Comparison of ENCODE assay signal across 24 cellular contexts in genomic region chr12:71581206-71581605, GRCh38.
DNase-seq lines count a peak whose midpoint lies in the region; ATAC-seq, FAIRE-seq and TF ChIP-seq lines count a peak whose summit lies in the region.
"Had no signal": no experiment of that assay in that cellular context is flagged by ENCODE, and none has a peak within 500 bp of the region (broad histone marks: within the 10 kb centered on the region; RNA-seq: fewer than 3 reads in every experiment).

No MANE protein-coding gene starts in this region.

- H3K4me2 ChIP-seq in PC-3 (ENCODE audit: low read length): no peak overlapping the region
- H3K4me2 ChIP-seq: neural progenitor cell had no signal

- H3K9me3 ChIP-seq in PC-3 (ENCODE audit: low read length): no peaks in the 10 kb centered on the region
- H3K9me3 ChIP-seq in mucosa of descending colon: no peaks in the 10 kb centered on the region
- no peaks in the 10 kb centered on the region for H3K9me3 ChIP-seq in gastrocnemius medialis
- H3K9me3 ChIP-seq: tibial artery had no signal

- H2AFZ ChIP-seq in PC-3 (ENCODE audit: low read length): no peak overlapping the region
- H2AFZ ChIP-seq: neural progenitor cell had no signal

- H4K20me1 ChIP-seq in PC-3 (ENCODE audit: low read length): no peaks in the 10 kb centered on the region

- no peak overlapping the region for H3K9ac ChIP-seq in PC-3 (ENCODE audit: low read length)
- H3K9ac ChIP-seq: neural progenitor cell had no signal

- no peak for TF ChIP-seq CTCF in PC-3 (conservative IDR thresholded peaks at IDR 0.05; ENCODE audit: low read depth, low read length)
- TF ChIP-seq CTCF in mucosa of descending colon (IDR thresholded peaks at IDR 0.05): no peak
- no peak for TF ChIP-seq CTCF in D721Med (IDR thresholded peaks at IDR 0.05; ENCODE audit: insufficient read depth, missing control alignments)
- TF ChIP-seq CTCF in gastrocnemius medialis (IDR thresholded peaks at IDR 0.05 in 4 of 5, conservative IDR thresholded peaks at IDR 0.05 in 1 of 5): no peak

- H3K27ac ChIP-seq in PC-3 (ENCODE audit: low read length): no peak overlapping the region
- H3K27ac ChIP-seq in gastrocnemius medialis: no peak overlapping the region
- H3K27ac ChIP-seq: cardiac muscle cell, neural progenitor cell, tibial artery had no signal

- TF ChIP-seq POLR2A in gastrocnemius medialis (IDR thresholded peaks at IDR 0.05): no peak

- POLR2A ChIA-PET in PC-3 (lab: Charles Lee; ENCODE audit: unreplicated experiment): no interaction called here

- no peaks in the 10 kb centered on the region for H3K27me3 ChIP-seq in PC-3 (ENCODE audit: low read length)
- H3K27me3 ChIP-seq in gastrocnemius medialis: no peaks in the 10 kb centered on the region
- H3K27me3 ChIP-seq: cardiac muscle cell, dorsolateral prefrontal cortex, neural progenitor cell, tibial artery had no signal

- H3K79me2 ChIP-seq in PC-3 (ENCODE audit: low read length): no peaks in the 10 kb centered on the region

- no peak for FAIRE-seq in D721Med (lab: Jason Lieb, UNC)
- FAIRE-seq: TTC549 had no signal

- H3K4me3 ChIP-seq in PC-3 (ENCODE audit: low read length) (no peak overlapping the region), mucosa of descending colon (no peak overlapping the region), gastrocnemius medialis (no peak overlapping the region)
- H3K4me3 ChIP-seq: cardiac muscle cell, dorsolateral prefrontal cortex, neural progenitor cell, tibial artery had no signal

- no peaks in the 10 kb centered on the region for H3K36me3 ChIP-seq in PC-3 (ENCODE audit: low read depth, low read length)
- H3K36me3 ChIP-seq in mucosa of descending colon (ENCODE audit: low read depth): no peaks in the 10 kb centered on the region
- H3K36me3 ChIP-seq in gastrocnemius medialis: peaks cover 0 to 32% of the 10 kb centered on the region in 2 donors
- H3K36me3 ChIP-seq: cardiac muscle cell, neural progenitor cell, tibial artery had no signal

- no TSS peak for BruUV-seq in PC-3 (replicated peaks; lab: Mats Ljungman, UMichigan)

- DNase-seq in ELF-1 (ENCODE audit: low read depth, low spot score) (peak; percentile 11), PC-3 (peak; percentile 17), mucosa of descending colon (peak in 1 of 3 donors; percentile 14), D721Med (ENCODE audit: insufficient read length, low spot score) (no peak), NCI-H2227 treated with DMSO at 0.1 percent for 48 hours (lab: John Stamatoyannopoulos, UW) (no peak), gastrocnemius medialis (no peak)
- DNase-seq: activated CD4-positive, alpha-beta T cell treated with anti-CD3 and anti-CD28 coated beads for 48 hours; CD8-positive, alpha-beta memory T cell; dorsolateral prefrontal cortex; erythroblast; left ventricle myocardium superior; NCI-H1105 treated with DMSO at 0.1 percent for 48 hours; NCI-H2081; NCI-H774; SHP77 treated with DMSO at 0.1 percent for 48 hours; stimulated activated naive CD8-positive, alpha-beta T cell treated with anti-CD3 and anti-CD28 coated beads, Interleukin-15, Interleukin-2, amounts not matched to agents 100 U/mL and 50 U/mL, for 24 hours; T-cell; tibial artery had no signal

- no peaks in the 10 kb centered on the region for H3K9me2 ChIP-seq in PC-3 (replicated peaks; ENCODE audit: low read length)

- ATAC-seq in PC-3: peak; percentile 29; the same call in 1 of the 2 replicates
- ATAC-seq in esophagus mucosa: peak; percentile 97
- peak; percentile 58 for ATAC-seq in mucosa of descending colon
- no peak for ATAC-seq in HG03097 (IDR thresholded peaks at IDR 0.05; ENCODE audit: low FRiP score, unreplicated experiment)
- ATAC-seq in gastrocnemius medialis: no peak
- ATAC-seq: HCT116; left ventricle myocardium superior; stimulated activated naive CD8-positive, alpha-beta T cell treated with anti-CD3 and anti-CD28 coated beads, Interleukin-15, Interleukin-2, amounts not matched to agents 100 U/mL and 50 U/mL, for 24 hours; T-cell had no signal

- no peaks in the 10 kb centered on the region for H3K4me1 ChIP-seq in PC-3 (ENCODE audit: insufficient read depth, low read length)
- H3K4me1 ChIP-seq in mucosa of descending colon (ENCODE audit: low read depth): no peaks in the 10 kb centered on the region
- no peaks in the 10 kb centered on the region for H3K4me1 ChIP-seq in gastrocnemius medialis
- H3K4me1 ChIP-seq: neural progenitor cell, tibial artery had no signal

- H3F3A ChIP-seq in PC-3 (ENCODE audit: low read length, unreplicated experiment): no peaks in the 10 kb centered on the region

- CTCF ChIA-PET in PC-3 (lab: Charles Lee): no interaction called here

- in situ Hi-C loops in gastrocnemius medialis (cut with MboI; ENCODE audit: low sequenced_read_pairs in 4 of 4): no loop called here

- intact Hi-C loops in PC-3 (cut with micrococcal nuclease): no loop called here
- intact Hi-C loops in mucosa of descending colon (cut with DNase I, micrococcal nuclease): no loop called here
- intact Hi-C loops in gastrocnemius medialis (cut with DNase I; ENCODE audit: low total_unique reads): no loop called here

Comparison
In these comparisons a context has a peak if more than half of its experiments do, and no peak if none do; other contexts are left out.
1. DNase-seq: peak in ELF-1 (single experiment) and PC-3 (single experiment); none in D721Med (single experiment), NCI-H2227 treated with DMSO at 0.1 percent for 48 hours (single experiment) and gastrocnemius medialis (0 of 2).
2. ATAC-seq: peak in PC-3 (single experiment), esophagus mucosa (single experiment) and mucosa of descending colon (single experiment); none in HG03097 (single experiment) and gastrocnemius medialis (0 of 2).